8 cellular contexts compared by ENCODE assay signal in genomic region chr17:75270218-75270965, GRCh38. TPM values are rescaled to one million over a fixed set of nuclear protein-coding genes. Genes with fewer than 3 reads are reported as not detected.
DNase-seq lines count a peak whose midpoint lies in the region; ATAC-seq, FAIRE-seq and TF ChIP-seq lines count a peak whose summit lies in the region.

No MANE protein-coding gene starts in this region.

- H3K27ac ChIP-seq in RWPE1 (peak overlapping the region; percentile 89), gastroesophageal sphincter (peak overlapping the region; percentile 94 to 99 (median 96))

- no peak for FAIRE-seq in urothelium cell line (lab: Jason Lieb, UNC)

- no peaks in the 10 kb centered on the region for H3K9me3 ChIP-seq in gastroesophageal sphincter

- peak in 1 of 2 donors; percentile 55 for TF ChIP-seq POLR2A in gastroesophageal sphincter (IDR thresholded peaks at IDR 0.05)

- CTCF ChIA-PET in RWPE1 (lab: Yijun Ruan, JAX) = interaction anchor here (0.6 to 3.3 kb wide), 9 partner anchors 9 to 363 kb away, joined by 3 to 20 read pairs (median 5); partner anchors contain the start of genes GGA3, MRPS7 and SLC25A19

- WGBS in gastroesophageal sphincter (ENCODE audit: low coverage in 1 of 2), 2 donors = no CpG with 5 or more reads among the region's 47 CpGs

- no peak for TF ChIP-seq EP300 in gastroesophageal sphincter (IDR thresholded peaks at IDR 0.05)

- peak overlapping the region; percentile 77 to 91 for H3K4me3 ChIP-seq in gastroesophageal sphincter

- peaks cover 0 to 50% (median 21%) of the 10 kb centered on the region in 3 donors for H3K4me1 ChIP-seq in gastroesophageal sphincter

- POLR2A ChIA-PET in RWPE1 (lab: Yijun Ruan, JAX; ENCODE audit: low non-redundant PET) = interaction anchor here (0.8 to 2.1 kb wide), 3 partner anchors 9 to 19 kb away, joined by 5 to 16 read pairs (median 9); partner anchors contain the start of genes GGA3, MRPS7 and SLC25A19

- peak; percentile 62 for DNase-seq in DMS53 treated with DMSO at 0.1 percent for 48 hours (lab: John Stamatoyannopoulos, UW; ENCODE audit: unreplicated experiment)
- DNase-seq in HUDEP-2 (lab: John Stamatoyannopoulos, UW; ENCODE audit: unreplicated experiment in 76 of 76) = peak in 63 of 76 experiments; percentile 13 to 91 (median 59)
- DNase-seq in RWPE1 (ENCODE audit: low spot score) = peak; percentile 74
- DNase-seq in activated naive CD4-positive, alpha-beta T cell treated with Interleukin-2 at 50 U/mL for 16 hours = peak; percentile 56
- peak in 42 of 56 donors; percentile 20 to 76 (median 57) for DNase-seq in nucleus accumbens (lab: John Stamatoyannopoulos, UW)
- peak; percentile 85 for DNase-seq in urothelium cell line (ENCODE audit: low spot score)

- no peaks in the 10 kb centered on the region for H3K27me3 ChIP-seq in gastroesophageal sphincter

- TF ChIP-seq CTCF in RWPE1 (conservative IDR thresholded peaks at IDR 0.05; ENCODE audit: low read depth) (no peak; the same call in 1 of the 2 replicates), gastroesophageal sphincter (IDR thresholded peaks at IDR 0.05) (peak in 3 of 4 experiments; percentile 42 to 65 (median 59))

- peak; percentile 27 for ATAC-seq in GM21367 (IDR thresholded peaks at IDR 0.05; ENCODE audit: unreplicated experiment)
- peak; percentile 77 for ATAC-seq in gastroesophageal sphincter

- peaks cover 0 to 25% of the 10 kb centered on the region in 2 donors for H3K36me3 ChIP-seq in gastroesophageal sphincter

RNA-seq across cellular contexts. Expression of gene MIF4GD, which starts 0.6 kb away (rescaled TPM):
- 10 to 100 TPM; 28.5 to 50.7 (median 44.4) TPM for total RNA-seq in gastroesophageal sphincter

RNA-seq across cellular contexts. Expression of gene MRPS7, which starts 8.7 kb away (rescaled TPM):
- total RNA-seq in gastroesophageal sphincter = 10 to 100 TPM; 35.0 to 46.4 (median 38.3) TPM

RNA-seq across cellular contexts. Expression of gene GGA3, which starts 9.0 kb away (rescaled TPM):
- total RNA-seq in gastroesophageal sphincter = 10 to 100 TPM; 19.5 to 27.8 (median 24.5) TPM

RNA-seq across cellular contexts. Expression of gene SLC25A19, which starts 18.8 kb away (rescaled TPM):
- total RNA-seq in gastroesophageal sphincter = 10 to 100 TPM in 3 of 4 donors, 1 to 10 TPM in 1; 7.3 to 14.5 (median 13.4) TPM

Comparison
In these comparisons a context has a peak if more than half of its experiments do, and no peak if none do; other contexts are left out.
1. Peak in every context shown above with its lines: DNase-seq, ATAC-seq, H3K4me3 ChIP-seq and H3K27ac ChIP-seq.